18 cellular contexts compared by ENCODE assay signal in the genomic region with DNA sequence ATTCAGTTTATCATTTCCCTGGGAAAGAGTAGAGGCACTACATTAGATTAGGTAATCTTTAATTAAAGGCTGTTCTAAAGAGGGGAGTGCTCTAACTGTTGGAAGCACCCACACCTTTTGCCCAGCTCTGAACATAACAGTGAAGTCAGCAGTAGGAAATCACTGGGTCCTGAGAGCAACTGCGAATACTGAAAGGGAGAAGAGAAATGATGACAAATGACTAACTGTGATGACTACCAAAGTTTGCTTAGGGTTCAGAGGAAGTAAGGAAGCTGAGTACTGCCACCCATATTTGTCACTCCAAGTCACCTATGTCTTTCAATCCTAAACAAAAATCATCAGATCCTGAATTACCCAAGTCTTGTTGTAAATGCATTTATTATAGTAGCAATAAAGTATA.
"Had no signal": no experiment of that assay in that cellular context is flagged by ENCODE, and none has a peak within 500 bp of the region (broad histone marks: within the 10 kb centered on the region; RNA-seq: fewer than 3 reads in every experiment).

No MANE protein-coding gene starts in this region.

- ATAC-seq: activated CD8-positive, alpha-beta T cell treated with anti-CD3 and anti-CD28 coated beads, Interleukin-2, amount 10 ng/mL, durations not matched to agents 7 days and 5 days; activated T-cell treated with anti-CD3 and anti-CD28 coated beads, Interleukin-2, amount 50 U/mL, for 4 hours; naive thymus-derived CD4-positive, alpha-beta T cell; pancreas; stimulated activated naive B cell treated with anti-CD40 and anti-IgM and Interleukin-4, amounts not matched to agents 10 μg/mL and 1 μg/mL and 100 μg/mL, for 72 hours had no signal

- H3K36me3 Mint-ChIP-seq: activated naive CD4-positive, alpha-beta T cell treated with anti-CD3 and anti-CD28 coated beads, Interleukin-2, amount 10 ng/mL, durations not matched to agents 7 days and 5 days; naive thymus-derived CD4-positive, alpha-beta T cell; stimulated activated naive B cell treated with anti-CD40 and anti-IgM and Interleukin-4, amounts not matched to agents 10 μg/mL and 1 μg/mL and 100 μg/mL, for 72 hours had no signal

- H3K4me1 ChIP-seq: ascending aorta, esophagus muscularis mucosa, pancreas had no signal

- H3K27ac Mint-ChIP-seq: activated B cell treated with CpG ODN at 0.5 μM for 24 hours; activated CD4-positive, alpha-beta T cell treated with anti-CD3 and anti-CD28 coated beads, Interleukin-2, amount 10 ng/mL, durations not matched to agents 24 days and 14 days; activated CD8-positive, alpha-beta T cell treated with anti-CD3 and anti-CD28 coated beads, Interleukin-2, amount 10 ng/mL, durations not matched to agents 7 days and 5 days; activated naive CD4-positive, alpha-beta T cell treated with anti-CD3 and anti-CD28 coated beads, Interleukin-2, amount 10 ng/mL, durations not matched to agents 7 days and 5 days; dendritic cell treated with granulocyte-macrophage colony-stimulating factor and Interleukin-4, amounts not matched to agents 40 ng/mL and 50 ng/mL, for 4 days; naive thymus-derived CD4-positive, alpha-beta T cell; stimulated activated naive B cell treated with anti-CD40 and anti-IgM and Interleukin-4, amounts not matched to agents 10 μg/mL and 1 μg/mL and 100 μg/mL, for 72 hours had no signal

- H3K9me3 ChIP-seq: ascending aorta, esophagus muscularis mucosa, pancreas, tibial artery had no signal

- H3K27me3 ChIP-seq: ascending aorta, esophagus muscularis mucosa, pancreas, tibial artery had no signal

- FAIRE-seq: bronchial epithelial cell, pancreas had no signal

- DNase-seq: activated B cell treated with CpG ODN at 0.5 μM for 24 hours; activated CD4-positive, alpha-beta T cell treated with anti-CD3 and anti-CD28 coated beads, Interleukin-2, amount 10 ng/mL, durations not matched to agents 24 days and 14 days; activated CD8-positive, alpha-beta T cell treated with anti-CD3 and anti-CD28 coated beads, Interleukin-2, amount 10 ng/mL, durations not matched to agents 7 days and 5 days; activated effector memory CD4-positive, alpha-beta T cell treated with Interleukin-2 at 50 U/mL for 16 hours; activated naive CD4-positive, alpha-beta T cell treated with anti-CD3 and anti-CD28 coated beads, Interleukin-2, amount 10 ng/mL, durations not matched to agents 7 days and 5 days; activated T-cell treated with anti-CD3 and anti-CD28 coated beads, Interleukin-2, amount 50 U/mL, for 4 hours; cerebellar nuclear complex; effector CD8-positive, alpha-beta T cell; mesendoderm; naive thymus-derived CD4-positive, alpha-beta T cell; pancreas; stimulated activated CD4-positive, alpha-beta T cell treated with anti-CD3 and anti-CD28 coated beads, Interleukin-4, amount 100 ng/mL, for 4 hours; stimulated activated naive B cell treated with anti-CD40 and anti-IgM and Interleukin-4, amounts not matched to agents 10 μg/mL and 1 μg/mL and 100 μg/mL, for 72 hours; tibial artery had no signal

- H3K27ac ChIP-seq: esophagus muscularis mucosa, pancreas, tibial artery had no signal

- H3K27me3 Mint-ChIP-seq: activated naive CD4-positive, alpha-beta T cell treated with anti-CD3 and anti-CD28 coated beads, Interleukin-2, amount 10 ng/mL, durations not matched to agents 7 days and 5 days; dendritic cell treated with granulocyte-macrophage colony-stimulating factor and Interleukin-4, amounts not matched to agents 40 ng/mL and 50 ng/mL, for 4 days had no signal

- H3K4me1 Mint-ChIP-seq: activated B cell treated with CpG ODN at 0.5 μM for 24 hours; activated CD4-positive, alpha-beta T cell treated with anti-CD3 and anti-CD28 coated beads, Interleukin-2, amount 10 ng/mL, durations not matched to agents 24 days and 14 days; activated naive CD4-positive, alpha-beta T cell treated with anti-CD3 and anti-CD28 coated beads, Interleukin-2, amount 10 ng/mL, durations not matched to agents 7 days and 5 days; naive thymus-derived CD4-positive, alpha-beta T cell; stimulated activated naive B cell treated with anti-CD40 and anti-IgM and Interleukin-4, amounts not matched to agents 10 μg/mL and 1 μg/mL and 100 μg/mL, for 72 hours had no signal

- H3K4me3 ChIP-seq: ascending aorta, esophagus muscularis mucosa, pancreas, tibial artery had no signal

- H3K4me3 Mint-ChIP-seq: activated B cell treated with CpG ODN at 0.5 μM for 24 hours; activated CD4-positive, alpha-beta T cell treated with anti-CD3 and anti-CD28 coated beads, Interleukin-2, amount 10 ng/mL, durations not matched to agents 24 days and 14 days; activated CD8-positive, alpha-beta T cell treated with anti-CD3 and anti-CD28 coated beads, Interleukin-2, amount 10 ng/mL, durations not matched to agents 7 days and 5 days; activated naive CD4-positive, alpha-beta T cell treated with anti-CD3 and anti-CD28 coated beads, Interleukin-2, amount 10 ng/mL, durations not matched to agents 7 days and 5 days; activated T-cell treated with anti-CD3 and anti-CD28 coated beads, Interleukin-2, amount 50 U/mL, for 4 hours; dendritic cell treated with granulocyte-macrophage colony-stimulating factor and Interleukin-4, amounts not matched to agents 40 ng/mL and 50 ng/mL, for 4 days; naive thymus-derived CD4-positive, alpha-beta T cell; stimulated activated naive B cell treated with anti-CD40 and anti-IgM and Interleukin-4, amounts not matched to agents 10 μg/mL and 1 μg/mL and 100 μg/mL, for 72 hours had no signal
